Comparison of ENCODE assay signal across 12 cellular contexts in the genomic region with DNA sequence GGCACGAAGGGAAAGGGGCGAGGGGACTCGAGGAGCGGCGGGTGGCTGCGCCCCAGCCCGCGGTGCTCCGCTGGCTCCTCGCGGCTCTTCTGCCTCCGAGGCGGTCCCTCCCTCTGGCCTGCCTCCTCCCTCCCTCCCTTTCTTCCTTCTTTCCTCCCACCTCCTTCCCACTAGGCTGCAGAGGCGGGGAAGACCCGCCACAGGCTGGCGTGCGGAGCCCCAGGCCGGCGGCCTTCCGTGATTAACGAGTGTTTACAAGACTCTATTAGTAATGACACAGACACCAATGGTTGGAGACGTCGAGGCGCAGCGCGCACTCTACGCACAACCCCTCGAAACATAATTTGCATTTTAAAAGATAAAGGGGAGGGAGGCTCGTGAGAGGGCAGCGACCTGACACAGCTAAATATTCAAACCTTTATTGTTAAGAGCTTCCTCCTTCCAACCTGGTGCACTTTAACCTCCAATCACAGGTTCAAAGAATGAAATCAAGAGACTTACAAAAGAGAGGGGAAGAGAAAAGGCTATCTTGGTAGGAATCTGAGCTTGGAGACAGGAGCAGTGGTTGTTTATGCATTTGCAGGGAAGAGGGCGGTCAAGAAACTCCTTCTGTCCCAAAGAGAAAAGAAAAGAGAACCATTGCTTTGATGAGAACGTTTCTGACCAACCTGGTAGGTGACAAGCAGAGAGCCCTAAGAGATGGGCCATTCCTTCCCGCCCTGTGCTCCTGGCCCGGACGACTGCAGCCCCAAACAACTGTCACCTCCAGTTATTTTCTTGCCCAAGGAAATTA. TPM values are rescaled to one million over a fixed set of nuclear protein-coding genes. Genes with fewer than 3 reads are reported as not detected.
DNase-seq lines count a peak whose midpoint lies in the region; ATAC-seq and TF ChIP-seq lines count a peak whose summit lies in the region.
"Had no signal": no experiment of that assay in that cellular context is flagged by ENCODE, and none has a peak within 500 bp of the region (broad histone marks: within the 10 kb centered on the region; RNA-seq: fewer than 3 reads in every experiment).

TSS of gene CDX2 (minus strand) at position 243 of the 793 bp plus-strand sequence. CDS start 309 bp downstream, outside the sequence.

- H3K36me3 ChIP-seq in hepatocyte (replicated peaks; ENCODE audit: insufficient read depth, low read depth): no peaks in the 10 kb centered on the region
- H3K36me3 ChIP-seq: heart left ventricle had no signal

- peaks cover 3% of the 10 kb centered on the region for H3K36me3 Mint-ChIP-seq in activated CD4-positive, alpha-beta memory T cell treated with anti-CD3 and anti-CD28 coated beads, Interleukin-2, amount 10 ng/mL, durations not matched to agents 7 days and 5 days (ENCODE audit: low read depth)
- no peaks in the 10 kb centered on the region for H3K36me3 Mint-ChIP-seq in activated CD4-positive, alpha-beta memory T cell treated with anti-CD3 and anti-CD28 coated beads for 36 hours
- no peaks in the 10 kb centered on the region for H3K36me3 Mint-ChIP-seq in stimulated activated effector memory CD8-positive, alpha-beta T cell treated with anti-CD3 and anti-CD28 coated beads, Interleukin-12 subunit alpha, Interleukin-12 subunit beta, amount 100 ng/mL, for 72 hours

- no peak for DNase-seq in activated CD4-positive, alpha-beta memory T cell treated with anti-CD3 and anti-CD28 coated beads, Interleukin-2, amount 10 ng/mL, durations not matched to agents 7 days and 5 days
- no peak for DNase-seq in activated CD4-positive, alpha-beta memory T cell treated with anti-CD3 and anti-CD28 coated beads for 36 hours
- peak; percentile 71 for DNase-seq in NCI-H748 treated with DMSO at 0.1 percent for 48 hours (lab: John Stamatoyannopoulos, UW)
- DNase-seq in hepatocyte (ENCODE audit: low spot score): peak; percentile 86
- no peak for DNase-seq in stimulated activated effector memory CD8-positive, alpha-beta T cell treated with anti-CD3 and anti-CD28 coated beads, Interleukin-12 subunit alpha, Interleukin-12 subunit beta, amount 100 ng/mL, for 72 hours (ENCODE audit: low spot score in 2 of 2)
- no peak for DNase-seq in NCI-H187 (lab: John Stamatoyannopoulos, UW)
- no peak for DNase-seq in NK-92 treated with Interleukin-12 subunit alpha and Interleukin-12 subunit beta, amount 100 ng/mL, for 24 hours (lab: John Stamatoyannopoulos, UW)
- DNase-seq: AML-193, heart left ventricle, Kasumi-1, SW 1271 had no signal

- H3K4me2 ChIP-seq in hepatocyte: peak within 1 kb of the TSS; percentile 92

- H3K4me3 Mint-ChIP-seq in activated CD4-positive, alpha-beta memory T cell treated with anti-CD3 and anti-CD28 coated beads, Interleukin-2, amount 10 ng/mL, durations not matched to agents 7 days and 5 days: no peak within 1 kb of the TSS
- H3K4me3 Mint-ChIP-seq in activated CD4-positive, alpha-beta memory T cell treated with anti-CD3 and anti-CD28 coated beads for 36 hours: no peak within 1 kb of the TSS
- peak within 1 kb of the TSS; percentile 12 for H3K4me3 Mint-ChIP-seq in stimulated activated effector memory CD8-positive, alpha-beta T cell treated with anti-CD3 and anti-CD28 coated beads, Interleukin-12 subunit alpha, Interleukin-12 subunit beta, amount 100 ng/mL, for 72 hours

- no peak for ATAC-seq in stimulated activated effector memory CD8-positive, alpha-beta T cell treated with anti-CD3 and anti-CD28 coated beads, Interleukin-12 subunit alpha, Interleukin-12 subunit beta, amount 100 ng/mL, for 72 hours
- no peak for ATAC-seq in HG02884 (IDR thresholded peaks at IDR 0.05; ENCODE audit: unreplicated experiment)
- ATAC-seq: heart left ventricle had no signal

- H2AFZ ChIP-seq in hepatocyte: peak within 1 kb of the TSS; percentile 20

- H3K79me2 ChIP-seq in hepatocyte: peaks cover 49% of the 10 kb centered on the region

- intact Hi-C loops in activated CD4-positive, alpha-beta memory T cell treated with anti-CD3 and anti-CD28 coated beads for 36 hours (cut with micrococcal nuclease): loop anchor here (2.0 kb wide), 1 partner anchor 46 kb away; no protein-coding TSS in a partner anchor

- no peaks in the 10 kb centered on the region for H3K9me3 ChIP-seq in hepatocyte (ENCODE audit: low read depth)
- H3K9me3 ChIP-seq: heart left ventricle had no signal

- TF ChIP-seq CTCF in hepatocyte (IDR thresholded peaks at IDR 0.05; ENCODE audit: poor library complexity): no peak

- peaks cover 10% of the 10 kb centered on the region for H3K4me1 ChIP-seq in hepatocyte (ENCODE audit: insufficient read depth)

- H3K9me3 Mint-ChIP-seq in activated CD4-positive, alpha-beta memory T cell treated with anti-CD3 and anti-CD28 coated beads, Interleukin-2, amount 10 ng/mL, durations not matched to agents 7 days and 5 days: no peaks in the 10 kb centered on the region
- no peaks in the 10 kb centered on the region for H3K9me3 Mint-ChIP-seq in activated CD4-positive, alpha-beta memory T cell treated with anti-CD3 and anti-CD28 coated beads for 36 hours
- H3K9me3 Mint-ChIP-seq in stimulated activated effector memory CD8-positive, alpha-beta T cell treated with anti-CD3 and anti-CD28 coated beads, Interleukin-12 subunit alpha, Interleukin-12 subunit beta, amount 100 ng/mL, for 72 hours: no peaks in the 10 kb centered on the region

- H3K9me2 ChIP-seq in hepatocyte (replicated peaks; ENCODE audit: insufficient read depth): no peaks in the 10 kb centered on the region

- 4% methylated on average over 22 of the region's 35 CpGs for WGBS in hepatocyte (ENCODE audit: low lambda C conversion rate, missing lambda C conversion rate)

- peak within 1 kb of the TSS; percentile 58 for H3K4me3 ChIP-seq in hepatocyte
- H3K4me3 ChIP-seq: heart left ventricle had no signal

- CTCF ChIA-PET in activated CD4-positive, alpha-beta memory T cell treated with anti-CD3 and anti-CD28 coated beads, Interleukin-2, amount 10 ng/mL, durations not matched to agents 7 days and 5 days (lab: Charles Lee): interaction anchor here (1.0 to 1.4 kb wide), 4 partner anchors 13 to 139 kb away, joined by 3 to 4 read pairs (median 4); no protein-coding TSS in a partner anchor
- CTCF ChIA-PET in activated CD4-positive, alpha-beta memory T cell treated with anti-CD3 and anti-CD28 coated beads for 36 hours (lab: Charles Lee): interaction anchor here (1.0 to 2.5 kb wide), 4 partner anchors 10 to 143 kb away, joined by 3 to 11 read pairs (median 7); no protein-coding TSS in a partner anchor

- H3K4me1 Mint-ChIP-seq in activated CD4-positive, alpha-beta memory T cell treated with anti-CD3 and anti-CD28 coated beads, Interleukin-2, amount 10 ng/mL, durations not matched to agents 7 days and 5 days: peaks cover 6% of the 10 kb centered on the region
- H3K4me1 Mint-ChIP-seq in activated CD4-positive, alpha-beta memory T cell treated with anti-CD3 and anti-CD28 coated beads for 36 hours (ENCODE audit: low read depth): peaks cover 26% of the 10 kb centered on the region
- H3K4me1 Mint-ChIP-seq in stimulated activated effector memory CD8-positive, alpha-beta T cell treated with anti-CD3 and anti-CD28 coated beads, Interleukin-12 subunit alpha, Interleukin-12 subunit beta, amount 100 ng/mL, for 72 hours: peaks cover 20% of the 10 kb centered on the region

- POLR2A ChIA-PET in activated CD4-positive, alpha-beta memory T cell treated with anti-CD3 and anti-CD28 coated beads, Interleukin-2, amount 10 ng/mL, durations not matched to agents 7 days and 5 days (lab: Charles Lee): no interaction called here
- POLR2A ChIA-PET in activated CD4-positive, alpha-beta memory T cell treated with anti-CD3 and anti-CD28 coated beads for 36 hours (lab: Charles Lee): interaction anchor here (0.8 kb wide), 1 partner anchor 48 kb away, joined by 3 read pairs; no protein-coding TSS in a partner anchor

- H3K27me3 Mint-ChIP-seq in activated CD4-positive, alpha-beta memory T cell treated with anti-CD3 and anti-CD28 coated beads, Interleukin-2, amount 10 ng/mL, durations not matched to agents 7 days and 5 days: peaks cover 76% of the 10 kb centered on the region
- H3K27me3 Mint-ChIP-seq in activated CD4-positive, alpha-beta memory T cell treated with anti-CD3 and anti-CD28 coated beads for 36 hours: peaks cover 76% of the 10 kb centered on the region

- peak within 1 kb of the TSS; percentile 98 for H3K27ac ChIP-seq in hepatocyte
- H3K27ac ChIP-seq: heart left ventricle had no signal

- peaks cover 6% of the 10 kb centered on the region for H4K20me1 ChIP-seq in hepatocyte (ENCODE audit: insufficient read depth, poor library complexity, severe bottlenecking)

- H3K27ac Mint-ChIP-seq in activated CD4-positive, alpha-beta memory T cell treated with anti-CD3 and anti-CD28 coated beads, Interleukin-2, amount 10 ng/mL, durations not matched to agents 7 days and 5 days: peak within 1 kb of the TSS; percentile 18
- H3K27ac Mint-ChIP-seq in activated CD4-positive, alpha-beta memory T cell treated with anti-CD3 and anti-CD28 coated beads for 36 hours: no peak within 1 kb of the TSS
- no peak within 1 kb of the TSS for H3K27ac Mint-ChIP-seq in stimulated activated effector memory CD8-positive, alpha-beta T cell treated with anti-CD3 and anti-CD28 coated beads, Interleukin-12 subunit alpha, Interleukin-12 subunit beta, amount 100 ng/mL, for 72 hours

- peaks cover 95% of the 10 kb centered on the region for H3K27me3 ChIP-seq in hepatocyte

RNA-seq across cellular contexts. Expression of gene CDX2, which starts in this region (rescaled TPM):
- not detected for total RNA-seq in activated CD4-positive, alpha-beta memory T cell treated with anti-CD3 and anti-CD28 coated beads, Interleukin-2, amount 10 ng/mL, durations not matched to agents 7 days and 5 days
- total RNA-seq in activated CD4-positive, alpha-beta memory T cell treated with anti-CD3 and anti-CD28 coated beads for 36 hours: not detected
- total RNA-seq in hepatocyte: 34.6 and 40.0 TPM in 2 replicates
- 52.4 and 60.6 TPM in 2 replicates for polyA plus RNA-seq in hepatocyte
- total RNA-seq: heart left ventricle had no signal
- polyA plus RNA-seq: heart left ventricle had no signal

Comparison
In these comparisons a context has a peak if more than half of its experiments do, and no peak if none do; other contexts are left out.
1. RNA of gene CDX2 (total RNA-seq): 34.6 to 40.0 TPM in hepatocyte; not detected in activated CD4-positive, alpha-beta memory T cell treated with anti-CD3 and anti-CD28 coated beads, Interleukin-2, amount 10 ng/mL, durations not matched to agents 7 days and 5 days and not detected in activated CD4-positive, alpha-beta memory T cell treated with anti-CD3 and anti-CD28 coated beads for 36 hours; every median in the first group is over 10 times any median in the second.
2. DNase-seq: peak in NCI-H748 treated with DMSO at 0.1 percent for 48 hours (single experiment) and hepatocyte (single experiment); none in activated CD4-positive, alpha-beta memory T cell treated with anti-CD3 and anti-CD28 coated beads, Interleukin-2, amount 10 ng/mL, durations not matched to agents 7 days and 5 days (single experiment), activated CD4-positive, alpha-beta memory T cell treated with anti-CD3 and anti-CD28 coated beads for 36 hours (single experiment), stimulated activated effector memory CD8-positive, alpha-beta T cell treated with anti-CD3 and anti-CD28 coated beads, Interleukin-12 subunit alpha, Interleukin-12 subunit beta, amount 100 ng/mL, for 72 hours (0 of 2), NCI-H187 (0 of 2) and NK-92 treated with Interleukin-12 subunit alpha and Interleukin-12 subunit beta, amount 100 ng/mL, for 24 hours (single experiment).